ENCODE assay signal across 8 cellular contexts in genomic region chr6:10412948-10413849, GRCh38. TPM values are rescaled to one million over a fixed set of nuclear protein-coding genes. Genes with fewer than 3 reads are reported as not detected.
DNase-seq lines count a peak whose midpoint lies in the region; ATAC-seq and TF ChIP-seq lines count a peak whose summit lies in the region.

No MANE protein-coding gene starts in this region.

- ATAC-seq in activated T-cell treated with anti-CD3 and anti-CD28 coated beads, Interleukin-2, amount 50 U/mL, for 4 hours = peak in 1 of 2 donors; percentile 42
- peak; percentile 29 for ATAC-seq in HG03439 (IDR thresholded peaks at IDR 0.05; ENCODE audit: unreplicated experiment)
- ATAC-seq in activated CD8-positive, alpha-beta T cell treated with anti-CD3 and anti-CD28 coated beads, Interleukin-2, amount 10 ng/mL, durations not matched to agents 7 days and 5 days = no peak
- no peak for ATAC-seq in thoracic aorta (ENCODE audit: insufficient number of reproducible peaks, low FRiP score, low read depth)
- ATAC-seq in GM18870 (IDR thresholded peaks at IDR 0.05; ENCODE audit: unreplicated experiment) = no peak

- H3K4me1 Mint-ChIP-seq in activated T-cell treated with anti-CD3 and anti-CD28 coated beads, Interleukin-2, amount 50 U/mL, for 4 hours (ENCODE audit: low read depth) = peaks cover 36% of the 10 kb centered on the region
- peaks cover 39% of the 10 kb centered on the region for H3K4me1 Mint-ChIP-seq in activated CD8-positive, alpha-beta T cell treated with anti-CD3 and anti-CD28 coated beads, Interleukin-2, amount 10 ng/mL, durations not matched to agents 7 days and 5 days (ENCODE audit: low read depth)
- peaks cover 31 to 51% of the 10 kb centered on the region in 2 donors for H3K4me1 Mint-ChIP-seq in immature natural killer cell

- H3K36me3 ChIP-seq in thoracic aorta = no peaks in the 10 kb centered on the region

- CTCF ChIA-PET in activated CD8-positive, alpha-beta T cell treated with anti-CD3 and anti-CD28 coated beads, Interleukin-2, amount 10 ng/mL, durations not matched to agents 7 days and 5 days (lab: Charles Lee) = interaction anchor here (1.0 to 1.9 kb wide), 3 partner anchors 9 to 31 kb away, joined by 3 to 7 read pairs (median 3); no protein-coding TSS in a partner anchor

- H3K9me3 ChIP-seq in thoracic aorta = no peaks in the 10 kb centered on the region

- peaks cover 15% of the 10 kb centered on the region for H3K9me3 Mint-ChIP-seq in activated T-cell treated with anti-CD3 and anti-CD28 coated beads, Interleukin-2, amount 50 U/mL, for 4 hours
- peaks cover 8% of the 10 kb centered on the region for H3K9me3 Mint-ChIP-seq in activated CD8-positive, alpha-beta T cell treated with anti-CD3 and anti-CD28 coated beads, Interleukin-2, amount 10 ng/mL, durations not matched to agents 7 days and 5 days (ENCODE audit: insufficient read depth)
- peaks cover 10 to 56% (median 22%) of the 10 kb centered on the region in 6 donors for H3K9me3 Mint-ChIP-seq in immature natural killer cell

- no peak for DNase-seq in activated T-cell treated with anti-CD3 and anti-CD28 coated beads, Interleukin-2, amount 50 U/mL, for 4 hours
- DNase-seq in activated T-cell treated with anti-CD3 and anti-CD28 coated beads, Interleukin-2, amount 50 U/mL, for 48 hours = no peak
- DNase-seq in activated CD8-positive, alpha-beta T cell treated with anti-CD3 and anti-CD28 coated beads, Interleukin-2, amount 10 ng/mL, durations not matched to agents 7 days and 5 days = no peak
- no peak for DNase-seq in immature natural killer cell
- DNase-seq in thoracic aorta (ENCODE audit: low spot score) = no peak
- DNase-seq in inferior parietal cortex (ENCODE audit: extremely low spot score) = no peak

- peak overlapping the region; percentile 96 for H3K4me3 ChIP-seq in thoracic aorta

- H3K27ac ChIP-seq in thoracic aorta = no peak overlapping the region

- peaks cover 54% of the 10 kb centered on the region for H3K27me3 ChIP-seq in thoracic aorta (replicated peaks; ENCODE audit: insufficient read depth)

- H3K4me1 ChIP-seq in thoracic aorta (ENCODE audit: control insufficient read depth in 1 of 2, low read depth in 2 of 2) = peaks cover 25 to 54% of the 10 kb centered on the region in 2 donors

- H3K4me3 Mint-ChIP-seq in activated T-cell treated with anti-CD3 and anti-CD28 coated beads, Interleukin-2, amount 50 U/mL, for 4 hours = peak overlapping the region; percentile 77
- peak overlapping the region; percentile 73 for H3K4me3 Mint-ChIP-seq in activated CD8-positive, alpha-beta T cell treated with anti-CD3 and anti-CD28 coated beads, Interleukin-2, amount 10 ng/mL, durations not matched to agents 7 days and 5 days
- peak overlapping the region; percentile 82 to 89 (median 86) for H3K4me3 Mint-ChIP-seq in immature natural killer cell

- H3K27ac Mint-ChIP-seq in activated CD8-positive, alpha-beta T cell treated with anti-CD3 and anti-CD28 coated beads, Interleukin-2, amount 10 ng/mL, durations not matched to agents 7 days and 5 days = peak overlapping the region; percentile 66
- H3K27ac Mint-ChIP-seq in immature natural killer cell = peak overlapping the region in 3 of 6 donors; percentile 24 to 76 (median 55)

- no peaks in the 10 kb centered on the region for H3K36me3 Mint-ChIP-seq in activated T-cell treated with anti-CD3 and anti-CD28 coated beads, Interleukin-2, amount 50 U/mL, for 4 hours (ENCODE audit: insufficient read depth)
- peaks cover 47% of the 10 kb centered on the region for H3K36me3 Mint-ChIP-seq in activated CD8-positive, alpha-beta T cell treated with anti-CD3 and anti-CD28 coated beads, Interleukin-2, amount 10 ng/mL, durations not matched to agents 7 days and 5 days (ENCODE audit: low read depth)
- H3K36me3 Mint-ChIP-seq in immature natural killer cell = peaks cover 0 to 5% (median 4%) of the 10 kb centered on the region in 3 donors

- no peak for TF ChIP-seq CTCF in thoracic aorta (IDR thresholded peaks at IDR 0.05)

- H3K27me3 Mint-ChIP-seq in activated T-cell treated with anti-CD3 and anti-CD28 coated beads, Interleukin-2, amount 50 U/mL, for 4 hours (ENCODE audit: low read depth) = peaks cover 92% of the 10 kb centered on the region
- H3K27me3 Mint-ChIP-seq in activated CD8-positive, alpha-beta T cell treated with anti-CD3 and anti-CD28 coated beads, Interleukin-2, amount 10 ng/mL, durations not matched to agents 7 days and 5 days (ENCODE audit: low read depth) = peaks cover 89% of the 10 kb centered on the region
- peaks cover 62 to 80% (median 74%) of the 10 kb centered on the region in 3 donors for H3K27me3 Mint-ChIP-seq in immature natural killer cell (ENCODE audit: low read depth in 3 of 3)

- POLR2A ChIA-PET in activated CD8-positive, alpha-beta T cell treated with anti-CD3 and anti-CD28 coated beads, Interleukin-2, amount 10 ng/mL, durations not matched to agents 7 days and 5 days (lab: Charles Lee) = no interaction called here

RNA-seq across cellular contexts. Expression of gene TFAP2A, which starts 1.7 kb away (rescaled TPM):
- under 1 TPM in 1 of 3 donors, not detected in 2; 0.11 TPM for total RNA-seq in activated T-cell treated with anti-CD3 and anti-CD28 coated beads, Interleukin-2, amount 50 U/mL, for 4 hours
- total RNA-seq in activated CD8-positive, alpha-beta T cell treated with anti-CD3 and anti-CD28 coated beads, Interleukin-2, amount 10 ng/mL, durations not matched to agents 7 days and 5 days = not detected
- not detected for polyA plus RNA-seq in immature natural killer cell
- total RNA-seq in thoracic aorta = under 1 TPM in 1 of 2 donors, not detected in 1; 0.78 TPM
